ENCODE assay signal across 8 cellular contexts in genomic region chr14:35123388-35123703, GRCh38. TPM values are rescaled to one million over a fixed set of nuclear protein-coding genes. Genes with fewer than 3 reads are reported as not detected.
DNase-seq lines count a peak whose midpoint lies in the region; ATAC-seq, FAIRE-seq and TF ChIP-seq lines count a peak whose summit lies in the region.

No MANE protein-coding gene starts in this region.

- peak overlapping the region; percentile 98 for H3K4me3 Mint-ChIP-seq in activated naive CD4-positive, alpha-beta T cell treated with anti-CD3 and anti-CD28 coated beads, Interleukin-2, amount 10 ng/mL, durations not matched to agents 7 days and 5 days

- CTCF ChIA-PET in activated naive CD4-positive, alpha-beta T cell treated with anti-CD3 and anti-CD28 coated beads, Interleukin-2, amount 10 ng/mL, durations not matched to agents 7 days and 5 days (lab: Charles Lee), result interaction anchor here (1.4 to 1.6 kb wide), 4 partner anchors 11 to 293 kb away, joined by 3 to 5 read pairs (median 4); no protein-coding TSS in a partner anchor

- peaks cover 35% of the 10 kb centered on the region for H3K36me3 Mint-ChIP-seq in activated naive CD4-positive, alpha-beta T cell treated with anti-CD3 and anti-CD28 coated beads, Interleukin-2, amount 10 ng/mL, durations not matched to agents 7 days and 5 days

- peak overlapping the region; percentile 100 for H3K27ac Mint-ChIP-seq in activated naive CD4-positive, alpha-beta T cell treated with anti-CD3 and anti-CD28 coated beads, Interleukin-2, amount 10 ng/mL, durations not matched to agents 7 days and 5 days

- FAIRE-seq in GM19239 (lab: Jason Lieb, UNC), result no peak

- TF ChIP-seq POLR2A in adrenal gland (IDR thresholded peaks at IDR 0.05), result no peak
- no peak for TF ChIP-seq POLR2A in right lobe of liver (IDR thresholded peaks at IDR 0.05)
- TF ChIP-seq POLR2A in upper lobe of left lung (IDR thresholded peaks at IDR 0.05), result no peak

- TF ChIP-seq CTCF in adrenal gland (IDR thresholded peaks at IDR 0.05) (no peak), right lobe of liver (IDR thresholded peaks at IDR 0.05) (no peak), upper lobe of left lung (IDR thresholded peaks at IDR 0.05) (no peak)

- H3K9me3 ChIP-seq in adrenal gland (replicated peaks in 1 of 3) (no peaks in the 10 kb centered on the region), right lobe of liver (no peaks in the 10 kb centered on the region), upper lobe of left lung (no peaks in the 10 kb centered on the region)

- H3K4me1 ChIP-seq in adrenal gland (replicated peaks in 1 of 2) (peaks cover 0 to 15% of the 10 kb centered on the region in 2 donors), right lobe of liver (peaks cover 0 to 20% (median 0%) of the 10 kb centered on the region in 4 donors), upper lobe of left lung (peaks cover 17 to 41% (median 23%) of the 10 kb centered on the region in 4 donors)

- no peak for TF ChIP-seq EP300 in upper lobe of left lung (IDR thresholded peaks at IDR 0.05)

- H3K27ac ChIP-seq in adrenal gland, result peak overlapping the region in 4 of 5 donors; percentile 10 to 96 (median 92)
- peak overlapping the region in 2 of 3 donors; percentile 97 for H3K27ac ChIP-seq in right lobe of liver
- peak overlapping the region; percentile 93 to 97 (median 96) for H3K27ac ChIP-seq in upper lobe of left lung

- H3K36me3 ChIP-seq in adrenal gland (replicated peaks in 1 of 2) (peaks cover 0 to 3% of the 10 kb centered on the region in 2 donors), right lobe of liver (no peaks in the 10 kb centered on the region), upper lobe of left lung (peaks cover 0 to 8% (median 0%) of the 10 kb centered on the region in 4 donors)

- H3K27me3 ChIP-seq in adrenal gland (no peaks in the 10 kb centered on the region), right lobe of liver (no peaks in the 10 kb centered on the region), upper lobe of left lung (no peaks in the 10 kb centered on the region)

- ATAC-seq in right lobe of liver (no peak), upper lobe of left lung (ENCODE audit: low FRiP score in 2 of 2) (no peak)

- WGBS in adrenal gland, 4 donors, result 48 to 57% (median 50%) methylated on average over 3 of the region's 3 CpGs
- 40% methylated on average over 3 of the region's 3 CpGs for WGBS in right lobe of liver (ENCODE audit: insufficient coverage, low coverage, low lambda C conversion rate, missing lambda C conversion rate)
- WGBS in upper lobe of left lung, 2 donors, result 20 to 48% methylated on average over 3 of the region's 3 CpGs

- H3K9me3 Mint-ChIP-seq in activated naive CD4-positive, alpha-beta T cell treated with anti-CD3 and anti-CD28 coated beads, Interleukin-2, amount 10 ng/mL, durations not matched to agents 7 days and 5 days, result no peaks in the 10 kb centered on the region

- no peak for DNase-seq in activated naive CD4-positive, alpha-beta T cell treated with anti-CD3 and anti-CD28 coated beads, Interleukin-2, amount 10 ng/mL, durations not matched to agents 7 days and 5 days
- DNase-seq in activated naive CD4-positive, alpha-beta T cell (lab: John Stamatoyannopoulos, UW), result no peak
- DNase-seq in adrenal gland, result no peak
- DNase-seq in right lobe of liver, result no peak
- DNase-seq in upper lobe of left lung, result no peak
- DNase-seq in NCI-H2196 treated with DMSO at 0.1 percent for 48 hours (lab: John Stamatoyannopoulos, UW; ENCODE audit: unreplicated experiment), result no peak
- no peak for DNase-seq in GM19239 (ENCODE audit: insufficient read length, low spot score)
- DNase-seq in stimulated activated CD4-positive, alpha-beta T cell treated with anti-CD3 and anti-CD28 coated beads, Interleukin-15, amount 100 ng/mL, for 24 hours, result no peak

- H3K27me3 Mint-ChIP-seq in activated naive CD4-positive, alpha-beta T cell treated with anti-CD3 and anti-CD28 coated beads, Interleukin-2, amount 10 ng/mL, durations not matched to agents 7 days and 5 days, result no peaks in the 10 kb centered on the region

- peak overlapping the region in 1 of 4 donors; percentile 69 for H3K4me3 ChIP-seq in adrenal gland
- H3K4me3 ChIP-seq in right lobe of liver, result peak overlapping the region; percentile 73 to 92 (median 87)
- peak overlapping the region; percentile 53 to 82 (median 71) for H3K4me3 ChIP-seq in upper lobe of left lung

- intact Hi-C loops in adrenal gland (cut with DNase I), result no loop called here
- intact Hi-C loops in right lobe of liver (cut with DNase I), result loop anchor here in 1 of 2 donors (5.0 kb wide), 1 partner anchor 76 kb away; the partner anchor contains the start of gene FAM177A1

- peaks cover 66% of the 10 kb centered on the region for H3K4me1 Mint-ChIP-seq in activated naive CD4-positive, alpha-beta T cell treated with anti-CD3 and anti-CD28 coated beads, Interleukin-2, amount 10 ng/mL, durations not matched to agents 7 days and 5 days

RNA-seq across cellular contexts. Expression of gene PRORP, which starts 1.0 kb away (rescaled TPM):
- 10 to 100 TPM; 20.0 to 39.7 (median 31.6) TPM for total RNA-seq in adrenal gland
- 10 to 100 TPM in 2 of 3 donors, 1 to 10 TPM in 1; 3.9 to 52.2 (median 11.9) TPM for polyA plus RNA-seq in adrenal gland
- total RNA-seq in right lobe of liver, result 10 to 100 TPM; 15.2 to 22.2 (median 19.7) TPM
- 10 to 100 TPM; 19.0 to 43.3 (median 30.2) TPM for total RNA-seq in upper lobe of left lung

RNA-seq across cellular contexts. Expression of gene PPP2R3C, which starts 1.6 kb away (rescaled TPM):
- 10 to 100 TPM; 15.6 to 70.5 (median 31.3) TPM for total RNA-seq in adrenal gland
- polyA plus RNA-seq in adrenal gland, result 10 to 100 TPM; 14.4 to 38.3 (median 31.2) TPM
- total RNA-seq in right lobe of liver, result 10 to 100 TPM in 2 of 6 experiments, 1 to 10 TPM in 4; 6.8 to 15.6 (median 9.4) TPM
- total RNA-seq in upper lobe of left lung, result 10 to 100 TPM; 14.6 to 26.2 (median 21.1) TPM
